In genomic region chr9:37753489-37754190, GRCh38 we compare ENCODE assay signal across 8 cellular contexts. TPM values are rescaled to one million over a fixed set of nuclear protein-coding genes. Genes with fewer than 3 reads are reported as not detected.
A peak's percentile ranks its signal among the peaks of the same experiment; 100 is the strongest.
DNase-seq lines count a peak whose midpoint lies in the region; ATAC-seq, FAIRE-seq and TF ChIP-seq lines count a peak whose summit lies in the region.

Gene TRMT10B, plus strand, starts transcription at chr9:37753805. Its CDS starts 8,127 bp downstream, at chr9:37761932.

- peak within 1 kb of the TSS; percentile 89 to 97 (median 94) for H3K27ac Mint-ChIP-seq in naive B cell
- peak within 1 kb of the TSS; percentile 98 for H3K27ac Mint-ChIP-seq in stimulated activated effector memory CD8-positive, alpha-beta T cell treated with anti-CD3 and anti-CD28 coated beads, Interleukin-12 subunit alpha, Interleukin-12 subunit beta, amount 100 ng/mL, for 72 hours

- POLR2A ChIA-PET in PC-9 (lab: Charles Lee; ENCODE audit: unreplicated experiment) = no interaction called here

- ATAC-seq in GM19463 (IDR thresholded peaks at IDR 0.05; ENCODE audit: unreplicated experiment) = peak; percentile 98
- peak; percentile 90 to 92 for ATAC-seq in naive B cell (ENCODE audit: low read depth in 2 of 2)
- peak; percentile 92 for ATAC-seq in stimulated activated effector memory CD8-positive, alpha-beta T cell treated with anti-CD3 and anti-CD28 coated beads, Interleukin-12 subunit alpha, Interleukin-12 subunit beta, amount 100 ng/mL, for 72 hours

- H3K9me3 ChIP-seq in PC-9 (ENCODE audit: insufficient read depth, low read depth) (no peaks in the 10 kb centered on the region), fibroblast of lung (ENCODE audit: control insufficient read depth, insufficient read depth, low read depth, low read length) (no peaks in the 10 kb centered on the region)

- no peaks in the 10 kb centered on the region for H3F3A ChIP-seq in PC-9 (ENCODE audit: insufficient read depth, low read depth)

- H3K4me3 Mint-ChIP-seq in naive B cell = peak within 1 kb of the TSS; percentile 81 to 99 (median 96)
- H3K4me3 Mint-ChIP-seq in stimulated activated effector memory CD8-positive, alpha-beta T cell treated with anti-CD3 and anti-CD28 coated beads, Interleukin-12 subunit alpha, Interleukin-12 subunit beta, amount 100 ng/mL, for 72 hours = peak within 1 kb of the TSS; percentile 88

- BruUV-seq in PC-9 (replicated peaks; lab: Mats Ljungman, UMichigan) = TSS peak; percentile 81

- no peaks in the 10 kb centered on the region for H3K36me3 ChIP-seq in PC-9 (ENCODE audit: low read depth)
- no peaks in the 10 kb centered on the region for H3K36me3 ChIP-seq in fibroblast of lung (ENCODE audit: control insufficient read depth, insufficient read depth, low read length)

- H3K27me3 ChIP-seq in PC-9 (ENCODE audit: insufficient read depth, low read depth) (no peaks in the 10 kb centered on the region), fibroblast of lung (ENCODE audit: control insufficient read depth, insufficient read depth, low read length) (no peaks in the 10 kb centered on the region)

- H3K4me1 Mint-ChIP-seq in naive B cell = peaks cover 20 to 37% (median 31%) of the 10 kb centered on the region in 3 donors
- H3K4me1 Mint-ChIP-seq in stimulated activated effector memory CD8-positive, alpha-beta T cell treated with anti-CD3 and anti-CD28 coated beads, Interleukin-12 subunit alpha, Interleukin-12 subunit beta, amount 100 ng/mL, for 72 hours = peaks cover 21% of the 10 kb centered on the region

- intact Hi-C loops in PC-9 (cut with micrococcal nuclease; ENCODE audit: unreplicated experiment) = no loop called here

- peak within 1 kb of the TSS; percentile 73 for H3K9ac ChIP-seq in fibroblast of lung (ENCODE audit: insufficient read depth, low read length)

- CTCF ChIA-PET in PC-9 (lab: Charles Lee) = no interaction called here

- no peaks in the 10 kb centered on the region for H3K36me3 Mint-ChIP-seq in naive B cell
- H3K36me3 Mint-ChIP-seq in stimulated activated effector memory CD8-positive, alpha-beta T cell treated with anti-CD3 and anti-CD28 coated beads, Interleukin-12 subunit alpha, Interleukin-12 subunit beta, amount 100 ng/mL, for 72 hours = no peaks in the 10 kb centered on the region

- no peak for FAIRE-seq in HTR-8/SVneo (lab: Jason Lieb, UNC)

- H3K9me3 Mint-ChIP-seq in naive B cell = no peaks in the 10 kb centered on the region
- H3K9me3 Mint-ChIP-seq in stimulated activated effector memory CD8-positive, alpha-beta T cell treated with anti-CD3 and anti-CD28 coated beads, Interleukin-12 subunit alpha, Interleukin-12 subunit beta, amount 100 ng/mL, for 72 hours = no peaks in the 10 kb centered on the region

- 0 out of 2 replicates have a peak, but pooled peaks cover 4% of the 10 kb centered on the region for H3K79me2 ChIP-seq in PC-9 (ENCODE audit: low read depth)
- H3K79me2 ChIP-seq in fibroblast of lung (ENCODE audit: control insufficient read depth, insufficient read depth, low read length) = peaks cover 3% of the 10 kb centered on the region

- H3K4me1 ChIP-seq in PC-9 (replicated peaks; ENCODE audit: insufficient read depth) (0 out of 2 replicates have a peak, but pooled peaks cover 6% of the 10 kb centered on the region), fibroblast of lung (ENCODE audit: control insufficient read depth, extremely low read depth, insufficient read depth, low read length) (no peaks in the 10 kb centered on the region)

- H3K27me3 Mint-ChIP-seq in naive B cell = peaks cover 0 to 7% (median 6%) of the 10 kb centered on the region in 3 donors

- TF ChIP-seq CTCF in PC-9 (conservative IDR thresholded peaks at IDR 0.05) = no peak
- no peak for TF ChIP-seq CTCF in fibroblast of lung (conservative IDR thresholded peaks at IDR 0.05 in 1 of 2, IDR thresholded peaks at IDR 0.05 in 1 of 2; ENCODE audit: low read depth in 1 of 2, low read length in 2 of 2)

- H2AFZ ChIP-seq in PC-9 (peak within 1 kb of the TSS; percentile 96), fibroblast of lung (ENCODE audit: low read length) (peak within 1 kb of the TSS; percentile 91)

- H3K4me3 ChIP-seq in PC-9 (peak within 1 kb of the TSS; percentile 96), fibroblast of lung (replicated peaks in 1 of 4; ENCODE audit: control extremely low read depth in 1 of 4, insufficient read depth in 1 of 4, low read depth in 3 of 4, low read length in 4 of 4) (peak within 1 kb of the TSS; percentile 82 to 95 (median 88))

- peak; percentile 65 for DNase-seq in CMK (ENCODE audit: low read depth)
- peak; percentile 73 for DNase-seq in HTR-8/SVneo (ENCODE audit: insufficient read length, low spot score)
- peak; percentile 45 to 49 for DNase-seq in PC-9
- peak; percentile 42 for DNase-seq in activated T-helper 1 cell treated with Interleukin-2 at 50 U/mL for 16 hours (ENCODE audit: low read depth)
- DNase-seq in fibroblast of lung (ENCODE audit: low read depth in 2 of 2) = peak; percentile 73
- peak; percentile 66 for DNase-seq in naive B cell
- peak; percentile 46 to 76 for DNase-seq in stimulated activated effector memory CD8-positive, alpha-beta T cell treated with anti-CD3 and anti-CD28 coated beads, Interleukin-12 subunit alpha, Interleukin-12 subunit beta, amount 100 ng/mL, for 72 hours (ENCODE audit: low spot score in 2 of 2)

- H3K4me2 ChIP-seq in PC-9 (peak within 1 kb of the TSS; percentile 82), fibroblast of lung (ENCODE audit: extremely low read depth, insufficient read depth, low read length) (peak within 1 kb of the TSS; percentile 85)

- H3K9me2 ChIP-seq in PC-9 (ENCODE audit: insufficient read depth) = no peaks in the 10 kb centered on the region

- no peaks in the 10 kb centered on the region for H4K20me1 ChIP-seq in PC-9 (ENCODE audit: insufficient read depth)
- H4K20me1 ChIP-seq in fibroblast of lung (ENCODE audit: control insufficient read depth, extremely low read depth, insufficient read depth, low read length) = no peaks in the 10 kb centered on the region

- H3K27ac ChIP-seq in PC-9 (no peak within 1 kb of the TSS), fibroblast of lung (ENCODE audit: insufficient read depth, low read length) (peak within 1 kb of the TSS; percentile 83)

RNA-seq across cellular contexts. Expression of gene TRMT10B, which starts in this region (rescaled TPM):
- total RNA-seq in PC-9 (2021) (5.2 and 8.8 TPM in 2 replicates), fibroblast of lung (3.9 and 5.6 TPM in 2 replicates)
- polyA plus RNA-seq in fibroblast of lung (6.6 and 7.5 TPM in 2 replicates), naive B cell (ENCODE audit: low read depth in 6 of 6) (10 to 100 TPM; 13.3 to 21.6 (median 17.1) TPM)
- polyA plus RNA-seq in fibroblast of lung (2012) = 4.4 and 5.6 TPM in 2 replicates
- polyA minus RNA-seq in fibroblast of lung (ENCODE audit: low replicate concordance) = 0.70 and 3.8 TPM in 2 replicates
